Comparison of ENCODE assay signal across 29 cellular contexts in genomic region chr4:59637596-59637995, GRCh38.
"Had no signal": no experiment of that assay in that cellular context is flagged by ENCODE, and none has a peak within 500 bp of the region (broad histone marks: within the 10 kb centered on the region; RNA-seq: fewer than 3 reads in every experiment).

No MANE protein-coding gene starts in this region.

- H3K4me1 Mint-ChIP-seq: naive thymus-derived CD4-positive, alpha-beta T cell; natural killer cell; nephron; stimulated activated memory B cell treated with anti-CD40 and anti-IgM and Interleukin-4, amounts not matched to agents 10 μg/mL and 1 μg/mL and 100 μg/mL, for 72 hours; stimulated activated naive CD8-positive, alpha-beta T cell treated with anti-CD3 and anti-CD28 coated beads, Interleukin-15, amount 100 ng/mL, for 72 hours had no signal

- H3K4me3 ChIP-seq: pancreas, prostate gland, right atrium auricular region, right lobe of liver, sigmoid colon, suprapubic skin, testis, tibial artery, transverse colon, upper lobe of right lung, uterus had no signal

- H3K4me3 Mint-ChIP-seq: naive thymus-derived CD4-positive, alpha-beta T cell; natural killer cell; nephron; stimulated activated memory B cell treated with anti-CD40 and anti-IgM and Interleukin-4, amounts not matched to agents 10 μg/mL and 1 μg/mL and 100 μg/mL, for 72 hours; stimulated activated naive CD8-positive, alpha-beta T cell treated with anti-CD3 and anti-CD28 coated beads, Interleukin-15, amount 100 ng/mL, for 72 hours; type B pancreatic cell had no signal

- H3K36me3 Mint-ChIP-seq: stimulated activated memory B cell treated with anti-CD40 and anti-IgM and Interleukin-4, amounts not matched to agents 10 μg/mL and 1 μg/mL and 100 μg/mL, for 72 hours; type B pancreatic cell had no signal

- H3K9me3 Mint-ChIP-seq: type B pancreatic cell had no signal

- H3K4me1 ChIP-seq: pancreas, prostate gland, right atrium auricular region, right lobe of liver, sigmoid colon, suprapubic skin, testis, tibial artery, transverse colon, upper lobe of right lung, uterus had no signal

- DNase-seq: naive thymus-derived CD4-positive, alpha-beta T cell; natural killer cell; nucleus accumbens; pancreas; retina; right lobe of liver; sigmoid colon; small intestine; stimulated activated CD4-positive, alpha-beta T cell treated with anti-CD3 and anti-CD28 coated beads, Interleukin-12 subunit alpha, Interleukin-12 subunit beta, amount 100 ng/mL, for 4 hours; stimulated activated CD4-positive, alpha-beta T cell treated with anti-CD3 and anti-CD28 coated beads, Interleukin-1b, Interleukin-23, amount 100 ng/mL, for 48 hours; stimulated activated CD4-positive, alpha-beta T cell treated with anti-CD3 and anti-CD28 coated beads, Interleukin-4, amount 100 ng/mL, for 1 hour; stimulated activated CD4-positive, alpha-beta T cell treated with anti-CD3 and anti-CD28 coated beads, Interleukin-4, amount 100 ng/mL, for 4 hours; stimulated activated CD8-positive, alpha-beta memory T cell treated with anti-CD3 and anti-CD28 coated beads, Interleukin-4, amount 100 ng/mL, for 48 hours; stimulated activated naive CD4-positive, alpha-beta T cell; stimulated activated naive CD8-positive, alpha-beta T cell treated with anti-CD3 and anti-CD28 coated beads, Interleukin-15, amount 100 ng/mL, for 72 hours; stimulated activated naive CD8-positive, alpha-beta T cell treated with anti-CD3 and anti-CD28 coated beads, Interleukin-15, Interleukin-2, amounts not matched to agents 100 U/mL and 50 U/mL, for 24 hours; substantia nigra; testis; tibial artery; transverse colon; upper lobe of right lung; uterus had no signal

- ATAC-seq: naive thymus-derived CD4-positive, alpha-beta T cell; natural killer cell; pancreas; stimulated activated memory B cell treated with anti-CD40 and anti-IgM and Interleukin-4, amounts not matched to agents 10 μg/mL and 1 μg/mL and 100 μg/mL, for 72 hours; stimulated activated naive CD8-positive, alpha-beta T cell treated with anti-CD3 and anti-CD28 coated beads, Interleukin-15, amount 100 ng/mL, for 72 hours; stimulated activated naive CD8-positive, alpha-beta T cell treated with anti-CD3 and anti-CD28 coated beads, Interleukin-15, Interleukin-2, amounts not matched to agents 100 U/mL and 50 U/mL, for 24 hours; upper lobe of right lung had no signal

- H3K36me3 ChIP-seq: neutrophil, pancreas, prostate gland, right atrium auricular region, right lobe of liver, sigmoid colon, suprapubic skin, tibial artery, transverse colon, upper lobe of right lung, uterus had no signal

- H3K27ac ChIP-seq: neutrophil, pancreas, prostate gland, right atrium auricular region, right lobe of liver, sigmoid colon, suprapubic skin, testis, tibial artery, transverse colon, upper lobe of right lung, uterus had no signal

- H3K27me3 Mint-ChIP-seq: naive thymus-derived CD4-positive, alpha-beta T cell; stimulated activated memory B cell treated with anti-CD40 and anti-IgM and Interleukin-4, amounts not matched to agents 10 μg/mL and 1 μg/mL and 100 μg/mL, for 72 hours; stimulated activated naive CD8-positive, alpha-beta T cell treated with anti-CD3 and anti-CD28 coated beads, Interleukin-15, amount 100 ng/mL, for 72 hours; type B pancreatic cell had no signal

- H3K9me3 ChIP-seq: neutrophil, pancreas, prostate gland, right atrium auricular region, right lobe of liver, sigmoid colon, testis, tibial artery, transverse colon, upper lobe of right lung had no signal

- H3K27ac Mint-ChIP-seq: naive thymus-derived CD4-positive, alpha-beta T cell; natural killer cell; nephron; stimulated activated memory B cell treated with anti-CD40 and anti-IgM and Interleukin-4, amounts not matched to agents 10 μg/mL and 1 μg/mL and 100 μg/mL, for 72 hours; stimulated activated naive CD8-positive, alpha-beta T cell treated with anti-CD3 and anti-CD28 coated beads, Interleukin-15, amount 100 ng/mL, for 72 hours; type B pancreatic cell had no signal

- H3K27me3 ChIP-seq: neutrophil, pancreas, right atrium auricular region, right lobe of liver, sigmoid colon, suprapubic skin, testis, tibial artery, transverse colon, upper lobe of right lung, uterus had no signal
